Comparison of ENCODE assay signal across 14 cellular contexts in the genomic region with DNA sequence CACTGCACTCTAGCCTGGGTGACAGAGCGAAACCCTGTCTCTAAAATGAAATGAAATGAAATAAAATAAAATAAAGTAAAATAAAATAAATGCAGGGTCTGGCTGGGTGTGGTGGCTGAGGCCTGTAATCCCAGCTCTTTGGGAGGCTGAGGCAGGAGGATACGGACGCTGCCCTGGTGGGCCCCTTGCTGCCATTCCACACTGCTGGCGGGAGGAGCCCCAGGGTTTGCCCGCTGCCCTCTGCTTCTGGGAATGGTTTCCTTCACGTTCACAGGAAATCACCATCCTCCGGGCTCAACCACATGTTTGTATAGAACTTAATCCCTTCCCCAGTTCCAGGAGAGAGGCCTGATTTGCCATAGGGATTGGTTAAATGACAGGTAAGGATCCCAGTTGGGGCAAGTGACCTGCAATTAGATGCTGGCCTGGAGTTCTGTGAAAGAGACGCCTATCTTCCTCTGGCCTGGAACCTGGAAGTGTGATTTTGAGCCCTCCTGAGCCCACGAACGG. TPM values are rescaled to one million over a fixed set of nuclear protein-coding genes. Genes with fewer than 3 reads are reported as not detected.
DNase-seq lines count a peak whose midpoint lies in the region; ATAC-seq and TF ChIP-seq lines count a peak whose summit lies in the region.
"Had no signal": no experiment of that assay in that cellular context is flagged by ENCODE, and none has a peak within 500 bp of the region (broad histone marks: within the 10 kb centered on the region; RNA-seq: fewer than 3 reads in every experiment).

No MANE protein-coding gene starts in this region.

- H3F3A ChIP-seq in PC-3 (ENCODE audit: low read length, unreplicated experiment), result no peaks in the 10 kb centered on the region

- H3K27me3 Mint-ChIP-seq in activated CD4-positive, alpha-beta T cell treated with anti-CD3 and anti-CD28 coated beads, Interleukin-2, amount 10 ng/mL, durations not matched to agents 24 days and 14 days, result no peaks in the 10 kb centered on the region

- H3K4me1 ChIP-seq in left ventricle myocardium inferior (peaks cover 39% of the 10 kb centered on the region), PC-3 (ENCODE audit: insufficient read depth, low read length) (no peaks in the 10 kb centered on the region)
- H3K4me1 ChIP-seq: Caco-2 had no signal

- no peaks in the 10 kb centered on the region for H3K79me2 ChIP-seq in PC-3 (ENCODE audit: low read length)

- CTCF ChIA-PET in PC-3 (lab: Charles Lee), result no interaction called here

- no peak overlapping the region for H3K4me3 ChIP-seq in left ventricle myocardium inferior
- no peak overlapping the region for H3K4me3 ChIP-seq in PC-3 (ENCODE audit: low read length)

- H3K27ac Mint-ChIP-seq in activated CD4-positive, alpha-beta T cell treated with anti-CD3 and anti-CD28 coated beads, Interleukin-2, amount 10 ng/mL, durations not matched to agents 24 days and 14 days, result no peak overlapping the region
- H3K27ac Mint-ChIP-seq: CD8-positive, alpha-beta memory T cell had no signal

- no peak overlapping the region for H3K4me2 ChIP-seq in PC-3 (ENCODE audit: low read length)

- no peaks in the 10 kb centered on the region for H4K20me1 ChIP-seq in PC-3 (ENCODE audit: low read length)

- TF ChIP-seq CTCF in left ventricle myocardium inferior (IDR thresholded peaks at IDR 0.05; ENCODE audit: borderline replicate concordance), result no peak
- TF ChIP-seq CTCF in PC-3 (conservative IDR thresholded peaks at IDR 0.05; ENCODE audit: low read depth, low read length), result no peak

- H3K9me3 ChIP-seq in left ventricle myocardium inferior (replicated peaks), result no peaks in the 10 kb centered on the region
- no peaks in the 10 kb centered on the region for H3K9me3 ChIP-seq in PC-3 (ENCODE audit: low read length)
- H3K9me3 ChIP-seq: BE2C, Caco-2 had no signal

- no peak overlapping the region for H2AFZ ChIP-seq in PC-3 (ENCODE audit: low read length)

- H3K27me3 ChIP-seq in left ventricle myocardium inferior (ENCODE audit: low read depth) (no peaks in the 10 kb centered on the region), PC-3 (ENCODE audit: low read length) (no peaks in the 10 kb centered on the region)
- H3K27me3 ChIP-seq: BE2C had no signal

- DNase-seq in left ventricle myocardium inferior (no peak), cardiac septum (ENCODE audit: low spot score) (no peak), PC-3 (no peak), mesenteric fat pad (ENCODE audit: low spot score) (peak; percentile 65), NCI-H187 treated with DMSO at 0.1 percent for 48 hours (lab: John Stamatoyannopoulos, UW) (no peak)
- DNase-seq in activated CD4-positive, alpha-beta T cell treated with anti-CD3 and anti-CD28 coated beads, Interleukin-2, amount 10 ng/mL, durations not matched to agents 24 days and 14 days, result no peak
- DNase-seq: CD8-positive, alpha-beta memory T cell; DND-41; GDM1; IMR-90 had no signal

- H3K9me2 ChIP-seq in PC-3 (replicated peaks; ENCODE audit: low read length), result no peaks in the 10 kb centered on the region

- intact Hi-C loops in left ventricle myocardium inferior (cut with micrococcal nuclease) (no loop called here), cardiac septum (cut with DNase I) (no loop called here), PC-3 (cut with micrococcal nuclease) (no loop called here)
- intact Hi-C loops in activated CD4-positive, alpha-beta T cell treated with anti-CD3 and anti-CD28 coated beads, Interleukin-2, amount 10 ng/mL, durations not matched to agents 24 days and 14 days (cut with micrococcal nuclease), result no loop called here

- POLR2A ChIA-PET in PC-3 (lab: Charles Lee; ENCODE audit: unreplicated experiment), result no interaction called here

- ATAC-seq in PC-3 (peak; percentile 14), HG03378 (IDR thresholded peaks at IDR 0.05; ENCODE audit: unreplicated experiment) (no peak)
- ATAC-seq: HCT116 had no signal

- H3K36me3 ChIP-seq in left ventricle myocardium inferior (no peaks in the 10 kb centered on the region), PC-3 (ENCODE audit: low read depth, low read length) (no peaks in the 10 kb centered on the region)
- H3K36me3 ChIP-seq: BE2C had no signal

- H3K4me3 Mint-ChIP-seq in activated CD4-positive, alpha-beta T cell treated with anti-CD3 and anti-CD28 coated beads, Interleukin-2, amount 10 ng/mL, durations not matched to agents 24 days and 14 days, result no peak overlapping the region
- H3K4me3 Mint-ChIP-seq: CD8-positive, alpha-beta memory T cell had no signal

- H3K27ac ChIP-seq in left ventricle myocardium inferior (replicated peaks) (peak overlapping the region; percentile 71), PC-3 (ENCODE audit: low read length) (no peak overlapping the region)

- no peak overlapping the region for H3K9ac ChIP-seq in PC-3 (ENCODE audit: low read length)

- H3K4me1 Mint-ChIP-seq in activated CD4-positive, alpha-beta T cell treated with anti-CD3 and anti-CD28 coated beads, Interleukin-2, amount 10 ng/mL, durations not matched to agents 24 days and 14 days, result no peaks in the 10 kb centered on the region
- H3K4me1 Mint-ChIP-seq: CD8-positive, alpha-beta memory T cell had no signal

- no peaks in the 10 kb centered on the region for H3K36me3 Mint-ChIP-seq in activated CD4-positive, alpha-beta T cell treated with anti-CD3 and anti-CD28 coated beads, Interleukin-2, amount 10 ng/mL, durations not matched to agents 24 days and 14 days (ENCODE audit: low read depth)
- H3K36me3 Mint-ChIP-seq: CD8-positive, alpha-beta memory T cell had no signal

- no peaks in the 10 kb centered on the region for H3K9me3 Mint-ChIP-seq in activated CD4-positive, alpha-beta T cell treated with anti-CD3 and anti-CD28 coated beads, Interleukin-2, amount 10 ng/mL, durations not matched to agents 24 days and 14 days
- H3K9me3 Mint-ChIP-seq: CD8-positive, alpha-beta memory T cell had no signal

- no TSS peak for BruUV-seq in PC-3 (replicated peaks; lab: Mats Ljungman, UMichigan)

RNA-seq across cellular contexts. Expression of a gene that starts 29.3 kb away (rescaled TPM):
- 503 TPM for total RNA-seq in left ventricle myocardium inferior
- 362 TPM for total RNA-seq in cardiac septum
- total RNA-seq in PC-3 (2014; rRNA removed), result 594 and 1,162 TPM in 2 replicates
- total RNA-seq in mesenteric fat pad, result 549 TPM
- 471 and 482 TPM in 2 replicates for total RNA-seq in activated CD4-positive, alpha-beta T cell treated with anti-CD3 and anti-CD28 coated beads, Interleukin-2, amount 10 ng/mL, durations not matched to agents 24 days and 14 days
